22 cellular contexts compared by ENCODE assay signal in the genomic region with DNA sequence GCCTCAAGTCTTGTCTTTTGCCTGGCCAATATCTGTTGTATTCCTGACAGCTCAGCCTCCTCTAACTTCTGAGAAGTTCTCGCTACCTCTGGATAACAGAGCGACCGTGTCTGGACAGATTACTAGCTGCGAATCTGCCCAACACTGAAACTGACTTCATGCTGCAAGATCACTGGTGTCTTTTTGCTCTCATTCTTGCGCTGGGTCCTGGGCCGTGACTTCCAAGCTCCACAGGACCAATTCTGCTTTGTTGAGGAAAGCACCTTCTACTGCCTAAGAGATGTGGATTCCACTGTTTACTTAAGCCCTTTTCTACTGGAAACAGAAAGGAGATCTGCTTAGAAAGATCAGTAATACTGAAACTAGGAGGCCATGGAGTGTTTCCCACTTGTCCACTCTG.
"Had no signal": no experiment of that assay in that cellular context is flagged by ENCODE, and none has a peak within 500 bp of the region (broad histone marks: within the 10 kb centered on the region; RNA-seq: fewer than 3 reads in every experiment).

No MANE protein-coding gene starts in this region.

- H3K36me3 Mint-ChIP-seq: activated CD4-positive, alpha-beta memory T cell treated with anti-CD3 and anti-CD28 coated beads for 36 hours; activated naive CD8-positive, alpha-beta T cell treated with anti-CD3 and anti-CD28 coated beads, Interleukin-2, amount 10 ng/mL, durations not matched to agents 7 days and 5 days; naive thymus-derived CD4-positive, alpha-beta T cell; stimulated activated effector memory CD8-positive, alpha-beta T cell treated with anti-CD3 and anti-CD28 coated beads, Interleukin-12 subunit alpha, Interleukin-12 subunit beta, amount 100 ng/mL, for 72 hours had no signal

- DNase-seq: activated B cell treated with CpG ODN at 0.5 μM for 24 hours; activated CD4-positive, alpha-beta memory T cell treated with anti-CD3 and anti-CD28 coated beads for 36 hours; activated CD4-positive, alpha-beta T cell treated with anti-CD3 and anti-CD28 coated beads for 4 hours; activated naive CD4-positive, alpha-beta T cell; activated naive CD8-positive, alpha-beta T cell treated with anti-CD3 and anti-CD28 coated beads, Interleukin-2, amount 10 ng/mL, durations not matched to agents 7 days and 5 days; activated T-cell treated with anti-CD3 and anti-CD28 coated beads, Interleukin-2, amount 50 U/mL, for 1 hour; amygdala; kidney; left ventricle myocardium inferior; mammary epithelial cell; naive thymus-derived CD4-positive, alpha-beta T cell; retina; stimulated activated CD4-positive, alpha-beta T cell treated with anti-CD3 and anti-CD28 coated beads, Interleukin-4, amount 100 ng/mL, for 1 hour; stomach; testis had no signal

- ATAC-seq: activated T-helper 17 cell treated with anti-CD3 and anti-CD28 coated beads, Interleukin-2, amount 50 U/mL, for 72 hours; naive thymus-derived CD4-positive, alpha-beta T cell; stimulated activated effector memory CD8-positive, alpha-beta T cell treated with anti-CD3 and anti-CD28 coated beads, Interleukin-12 subunit alpha, Interleukin-12 subunit beta, amount 100 ng/mL, for 72 hours had no signal

- H3K27ac ChIP-seq: left ventricle myocardium inferior, neutrophil, stomach, testis had no signal

- H3K27ac Mint-ChIP-seq: activated B cell treated with CpG ODN at 0.5 μM for 24 hours; activated CD4-positive, alpha-beta memory T cell treated with anti-CD3 and anti-CD28 coated beads for 36 hours; activated naive CD8-positive, alpha-beta T cell treated with anti-CD3 and anti-CD28 coated beads, Interleukin-2, amount 10 ng/mL, durations not matched to agents 7 days and 5 days; activated T-helper 17 cell treated with anti-CD3 and anti-CD28 coated beads, Interleukin-2, amount 50 U/mL, for 72 hours; naive thymus-derived CD4-positive, alpha-beta T cell; stimulated activated effector memory CD8-positive, alpha-beta T cell treated with anti-CD3 and anti-CD28 coated beads, Interleukin-12 subunit alpha, Interleukin-12 subunit beta, amount 100 ng/mL, for 72 hours had no signal

- H3K9me3 Mint-ChIP-seq: activated B cell treated with CpG ODN at 0.5 μM for 24 hours; activated CD4-positive, alpha-beta memory T cell treated with anti-CD3 and anti-CD28 coated beads for 36 hours; activated naive CD8-positive, alpha-beta T cell treated with anti-CD3 and anti-CD28 coated beads, Interleukin-2, amount 10 ng/mL, durations not matched to agents 7 days and 5 days; activated T-helper 17 cell treated with anti-CD3 and anti-CD28 coated beads, Interleukin-2, amount 50 U/mL, for 72 hours; naive thymus-derived CD4-positive, alpha-beta T cell; stimulated activated effector memory CD8-positive, alpha-beta T cell treated with anti-CD3 and anti-CD28 coated beads, Interleukin-12 subunit alpha, Interleukin-12 subunit beta, amount 100 ng/mL, for 72 hours; T-helper 2 cell treated with Interferon-gamma antibody and Interleukin-4, amounts not matched to agents 5 μg/mL and 100 μg/mL, for 36 hours had no signal

- H3K4me1 ChIP-seq: left ventricle myocardium inferior, stomach, testis had no signal

- H3K27me3 ChIP-seq: neutrophil, stomach, testis had no signal

- H3K36me3 ChIP-seq: left ventricle myocardium inferior, neutrophil, stomach had no signal

- FAIRE-seq: colon, frontal cortex, kidney, TTC549 had no signal

- H3K9me3 ChIP-seq: left ventricle myocardium inferior, neutrophil, stomach, testis had no signal

- H3K4me3 ChIP-seq: left ventricle myocardium inferior, stomach, testis had no signal
